8 cellular contexts compared by ENCODE assay signal in the genomic region with DNA sequence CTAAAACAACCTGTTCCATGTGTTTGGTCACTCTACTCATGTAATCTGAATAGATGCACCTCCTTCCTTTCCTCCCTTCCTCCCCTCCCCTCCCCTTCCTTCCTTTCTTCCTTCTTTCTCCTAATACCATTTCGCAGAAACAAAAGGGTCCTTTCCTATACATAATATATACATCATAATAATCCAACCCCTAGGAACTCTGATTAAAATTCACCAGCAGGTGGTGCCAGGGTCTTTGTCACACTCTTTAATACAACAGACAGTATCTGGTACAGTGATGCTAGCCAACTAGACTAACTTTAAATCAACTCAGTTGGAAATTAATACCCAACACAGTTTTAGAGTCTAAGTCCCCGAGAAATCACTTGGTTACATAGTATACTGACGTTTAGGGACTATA. TPM values are rescaled to one million over a fixed set of nuclear protein-coding genes. Genes with fewer than 3 reads are reported as not detected.
DNase-seq lines count a peak whose midpoint lies in the region; ATAC-seq and TF ChIP-seq lines count a peak whose summit lies in the region.

No MANE protein-coding gene starts in this region.

- H3K79me2 ChIP-seq in GM23338 (replicated peaks; ENCODE audit: insufficient read depth), result no peaks in the 10 kb centered on the region

- no peak overlapping the region for H3K4me2 ChIP-seq in GM23338

- no peaks in the 10 kb centered on the region for H3K27me3 ChIP-seq in CD8-positive, alpha-beta memory T cell (ENCODE audit: insufficient read depth, low read length, poor library complexity, severe bottlenecking)
- no peaks in the 10 kb centered on the region for H3K27me3 ChIP-seq in GM23338 (ENCODE audit: insufficient read depth)
- no peaks in the 10 kb centered on the region for H3K27me3 ChIP-seq in H7 (ENCODE audit: control insufficient read depth, insufficient read depth, low read length)

- H3K4me1 Mint-ChIP-seq in CD8-positive, alpha-beta memory T cell, result peaks cover 7 to 26% (median 21%) of the 10 kb centered on the region in 3 donors
- peaks cover 11% of the 10 kb centered on the region for H3K4me1 Mint-ChIP-seq in GM23338
- peaks cover 5% of the 10 kb centered on the region for H3K4me1 Mint-ChIP-seq in nephron

- peak; percentile 4 to 57 (median 34) for DNase-seq in CD8-positive, alpha-beta memory T cell
- DNase-seq in GM23338 (ENCODE audit: low spot score) (peak; percentile 27), NCI-H2196 treated with DMSO at 0.1 percent for 48 hours (lab: John Stamatoyannopoulos, UW; ENCODE audit: unreplicated experiment) (peak; percentile 11), epithelial cell of esophagus (ENCODE audit: low read depth) (peak; percentile 58), H7 (no peak)
- peak; percentile 41 to 64 for DNase-seq in activated CD4-positive, alpha-beta T cell treated with anti-CD3 and anti-CD28 coated beads for 4 hours

- peaks cover 8 to 87% (median 14%) of the 10 kb centered on the region in 3 donors for H3K36me3 Mint-ChIP-seq in CD8-positive, alpha-beta memory T cell
- H3K36me3 Mint-ChIP-seq in GM23338 (ENCODE audit: low read depth) (peaks cover 17% of the 10 kb centered on the region; the same call in 2 of the 3 replicates), nephron (ENCODE audit: low read depth) (peaks cover 54% of the 10 kb centered on the region)

- no peak overlapping the region for H2AFZ ChIP-seq in GM23338

- peaks cover 11% of the 10 kb centered on the region for H3K4me1 ChIP-seq in CD8-positive, alpha-beta memory T cell (ENCODE audit: insufficient read depth, low read length)
- H3K4me1 ChIP-seq in GM23338 (ENCODE audit: insufficient read depth), result no peaks in the 10 kb centered on the region; the same call in 1 of the 2 replicates

- H3K4me3 ChIP-seq in CD8-positive, alpha-beta memory T cell (ENCODE audit: low read length), result no peak overlapping the region
- H3K4me3 ChIP-seq in GM23338 (no peak overlapping the region), epithelial cell of esophagus (ENCODE audit: low read length) (no peak overlapping the region), H7 (ENCODE audit: insufficient read depth, low read depth, low read length) (no peak overlapping the region)

- no peaks in the 10 kb centered on the region for H3K27me3 Mint-ChIP-seq in CD8-positive, alpha-beta memory T cell
- H3K27me3 Mint-ChIP-seq in GM23338 (ENCODE audit: insufficient read depth, low read depth, poor library complexity), result peaks cover 2% of the 10 kb centered on the region
- no peaks in the 10 kb centered on the region for H3K27me3 Mint-ChIP-seq in nephron (ENCODE audit: low read depth)

- no peaks in the 10 kb centered on the region for H3K9me3 ChIP-seq in CD8-positive, alpha-beta memory T cell (ENCODE audit: low read length)

- H3K27ac Mint-ChIP-seq in CD8-positive, alpha-beta memory T cell, result peak overlapping the region in 5 of 8 donors; percentile 14 to 71 (median 54)
- H3K27ac Mint-ChIP-seq in GM23338, result no peak overlapping the region
- H3K27ac Mint-ChIP-seq in nephron, result no peak overlapping the region

- no peaks in the 10 kb centered on the region for H3K9me2 ChIP-seq in GM23338 (ENCODE audit: insufficient read depth)

- no peaks in the 10 kb centered on the region; the same call in 1 of the 2 replicates for H4K20me1 ChIP-seq in GM23338 (replicated peaks; ENCODE audit: insufficient read depth)

- H3K36me3 ChIP-seq in CD8-positive, alpha-beta memory T cell (ENCODE audit: insufficient read depth, low read length), result peaks cover 30% of the 10 kb centered on the region
- peaks cover 3% of the 10 kb centered on the region; the same call in 1 of the 2 replicates for H3K36me3 ChIP-seq in GM23338 (ENCODE audit: insufficient read depth)
- peaks cover 1% of the 10 kb centered on the region; the same call in 1 of the 2 replicates for H3K36me3 ChIP-seq in H7 (replicated peaks; ENCODE audit: control insufficient read depth, insufficient read depth, low read length)

- H3K27ac ChIP-seq in CD8-positive, alpha-beta memory T cell (ENCODE audit: low read depth, low read length), result no peak overlapping the region
- H3K27ac ChIP-seq in GM23338 (ENCODE audit: low read depth), result no peak overlapping the region

- peak; percentile 43 to 46 for TF ChIP-seq CTCF in GM23338 (conservative IDR thresholded peaks at IDR 0.05; ENCODE audit: low read depth in 2 of 2)
- peak; percentile 51 for TF ChIP-seq CTCF in epithelial cell of esophagus (IDR thresholded peaks at IDR 0.05; ENCODE audit: insufficient read depth, low read depth, low read length, missing control alignments)
- TF ChIP-seq CTCF in nephron (IDR thresholded peaks at IDR 0.05; ENCODE audit: unreplicated experiment in 3 of 3), result peak; percentile 47 to 59 (median 54)

- H3K9me3 Mint-ChIP-seq in CD8-positive, alpha-beta memory T cell, result no peaks in the 10 kb centered on the region
- H3K9me3 Mint-ChIP-seq in GM23338, result no peaks in the 10 kb centered on the region
- H3K9me3 Mint-ChIP-seq in nephron, result no peaks in the 10 kb centered on the region

- POLR2A ChIA-PET in CD8-positive, alpha-beta memory T cell (lab: Charles Lee), result no interaction called here

- CTCF ChIA-PET in CD8-positive, alpha-beta memory T cell (lab: Charles Lee), result interaction anchor here (0.7 to 3.5 kb wide), 14 partner anchors 9 to 434 kb away, joined by 3 to 43 read pairs (median 4); no protein-coding TSS in a partner anchor

- no peak overlapping the region for H3K4me3 Mint-ChIP-seq in CD8-positive, alpha-beta memory T cell
- no peak overlapping the region for H3K4me3 Mint-ChIP-seq in GM23338
- H3K4me3 Mint-ChIP-seq in nephron, result no peak overlapping the region

- ATAC-seq in GM23338, result no peak
- no peak for ATAC-seq in GM21390 (IDR thresholded peaks at IDR 0.05; ENCODE audit: unreplicated experiment)

- no peaks in the 10 kb centered on the region for H3F3A ChIP-seq in GM23338 (replicated peaks; ENCODE audit: low read depth)

TF ChIP-seq in GM23338, 12 proteins besides CTCF, POLR2A, EP300 and RAD21:
- no peak for TF ChIP-seq ZNF331 (CRISPR knock-in tag; IDR thresholded peaks at IDR 0.05; ENCODE audit: low read depth)
- TF ChIP-seq ZNF114 (CRISPR knock-in tag; IDR thresholded peaks at IDR 0.05), result no peak
- TF ChIP-seq EZH2 (IDR thresholded peaks at IDR 0.05; ENCODE audit: low read depth, unreplicated experiment), result no peak
- no peak for TF ChIP-seq POLR2AphosphoS5 (IDR thresholded peaks at IDR 0.05; ENCODE audit: low read depth)
- TF ChIP-seq, protein P1, sequence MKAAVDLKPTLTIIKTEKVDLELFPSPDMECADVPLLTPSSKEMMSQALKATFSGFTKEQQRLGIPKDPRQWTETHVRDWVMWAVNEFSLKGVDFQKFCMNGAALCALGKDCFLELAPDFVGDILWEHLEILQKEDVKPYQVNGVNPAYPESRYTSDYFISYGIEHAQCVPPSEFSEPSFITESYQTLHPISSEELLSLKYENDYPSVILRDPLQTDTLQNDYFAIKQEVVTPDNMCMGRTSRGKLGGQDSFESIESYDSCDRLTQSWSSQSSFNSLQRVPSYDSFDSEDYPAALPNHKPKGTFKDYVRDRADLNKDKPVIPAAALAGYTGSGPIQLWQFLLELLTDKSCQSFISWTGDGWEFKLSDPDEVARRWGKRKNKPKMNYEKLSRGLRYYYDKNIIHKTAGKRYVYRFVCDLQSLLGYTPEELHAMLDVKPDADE (IDR thresholded peaks at IDR 0.05), result no peak

RNA-seq across cellular contexts. Expression of a gene that starts 41.8 kb away (rescaled TPM):
- total RNA-seq in CD8-positive, alpha-beta memory T cell, result 10 to 100 TPM; 27.8 to 30.9 TPM
- 25.6 TPM for polyA plus RNA-seq in CD8-positive, alpha-beta memory T cell
- total RNA-seq in GM23338 (2014; rRNA removed; shearing (Covaris generic)), result 5.7 and 7.3 TPM in 2 replicates
- 2.9 and 4.1 TPM in 2 replicates for polyA plus RNA-seq in GM23338 (2016; fragmentation: Nextera tagmentation; extraction: Ambion mirVana)
- 3.6 and 5.5 TPM in 2 replicates for total RNA-seq in H7 (2014; rRNA removed; shearing (Covaris generic))

Comparison
In these comparisons a context has a peak if more than half of its experiments do, and no peak if none do; other contexts are left out.
1. H3K27ac Mint-ChIP-seq: peak in CD8-positive, alpha-beta memory T cell (5 of 8); none in GM23338 (single experiment) and nephron (0 of 3).
2. Peak in every context shown above with its lines, with median percentiles within 50 percentile points of each other: CTCF ChIP-seq.